1 cellular context compared by ENCODE assay signal in genomic region chr12:6828671-6829531, GRCh38.
A peak's percentile ranks its signal among the peaks of the same experiment; 100 is the strongest.
TF ChIP-seq lines count a peak whose summit lies in the region.

No MANE protein-coding gene starts in this region.

TF ChIP-seq in K562, 482 proteins besides CTCF, POLR2A, EP300 and RAD21 (continued from another document):
- TF ChIP-seq, protein P1, sequence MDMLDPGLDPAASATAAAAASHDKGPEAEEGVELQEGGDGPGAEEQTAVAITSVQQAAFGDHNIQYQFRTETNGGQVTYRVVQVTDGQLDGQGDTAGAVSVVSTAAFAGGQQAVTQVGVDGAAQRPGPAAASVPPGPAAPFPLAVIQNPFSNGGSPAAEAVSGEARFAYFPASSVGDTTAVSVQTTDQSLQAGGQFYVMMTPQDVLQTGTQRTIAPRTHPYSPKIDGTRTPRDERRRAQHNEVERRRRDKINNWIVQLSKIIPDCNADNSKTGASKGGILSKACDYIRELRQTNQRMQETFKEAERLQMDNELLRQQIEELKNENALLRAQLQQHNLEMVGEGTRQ (CRISPR knock-in tag; IDR thresholded peaks at IDR 0.05), result no peak
- TF ChIP-seq BCOR (IDR thresholded peaks at IDR 0.05) (peak; percentile 40; the same call in 1 of the 2 replicates), PHB2 (IDR thresholded peaks at IDR 0.05; ENCODE audit: low read depth) (no peak), WHSC1 (IDR thresholded peaks at IDR 0.05; ENCODE audit: low read length) (no peak), MLLT1 (IDR thresholded peaks at IDR 0.05) (peak in 1 of 2 experiments; percentile 57; a peak in 2 of 4 replicates), RNF2 (IDR thresholded peaks at IDR 0.05) (0 out of 2 replicates have a peak, but pooled peaks have one; percentile 26), SMAD4 (CRISPR knock-in tag; conservative IDR thresholded peaks at IDR 0.05) (peak; percentile 27; the same call in 1 of the 2 replicates), GTF2E2 (tag; IDR thresholded peaks at IDR 0.05) (0 out of 2 replicates have a peak, but pooled peaks have one; percentile 38), PHF21A (IDR thresholded peaks at IDR 0.05; ENCODE audit: borderline replicate concordance, low read depth) (0 out of 2 replicates have a peak, but pooled peaks have one; percentile 22), PTBP1 (IDR thresholded peaks at IDR 0.05; ENCODE audit: low read depth, low read length) (no peak), POU5F1 (IDR thresholded peaks at IDR 0.05; ENCODE audit: borderline replicate concordance, low read depth, low read length, partially characterized antibody) (no peak), NBN (IDR thresholded peaks at IDR 0.05; ENCODE audit: low read depth) (0 out of 2 replicates have a peak, but pooled peaks have one; percentile 17), SRSF7 (optimal IDR thresholded peaks at IDR 0.05; ENCODE audit: low read depth, low read length) (no peak), HNRNPL (IDR thresholded peaks at IDR 0.05; ENCODE audit: low read depth, low read length) (no peak), KAT2B (IDR thresholded peaks at IDR 0.05; ENCODE audit: low read depth, low read length) (no peak), BRD9 (IDR thresholded peaks at IDR 0.05; ENCODE audit: low read depth, partially characterized antibody) (no peak), ZNF197 (CRISPR knock-in tag; IDR thresholded peaks at IDR 0.05; ENCODE audit: low read depth) (no peak), ZNF175 (CRISPR knock-in tag; IDR thresholded peaks at IDR 0.05; ENCODE audit: low read depth) (no peak), MNT (conservative IDR thresholded peaks at IDR 0.05) (peak in 1 of 2 experiments; percentile 26; a peak in 1 of 4 replicates), NONO (IDR thresholded peaks at IDR 0.05; ENCODE audit: low read depth in 2 of 2, low read length in 1 of 2) (peak; percentile 34 to 38; a peak in 1 of 4 replicates), BACH1 (tag; IDR thresholded peaks at IDR 0.05) (no peak), ZNF174 (CRISPR knock-in tag; IDR thresholded peaks at IDR 0.05) (no peak), NRF1 (conservative IDR thresholded peaks at IDR 0.05 in 1 of 2, IDR thresholded peaks at IDR 0.05 in 1 of 2) (peak in 1 of 2 experiments; percentile 49; a peak in 2 of 4 replicates), POLR2AphosphoS5 (IDR thresholded peaks at IDR 0.05; ENCODE audit: control insufficient read depth, insufficient read depth, low read depth, low read length) (peak; percentile 21; the same call in 1 of the 2 replicates), KDM5B (IDR thresholded peaks at IDR 0.05; ENCODE audit: insufficient replicate concordance, low read depth, low read length) (peak; percentile 32), TFAP4 (CRISPR knock-in tag; IDR thresholded peaks at IDR 0.05; ENCODE audit: borderline replicate concordance) (0 out of 2 replicates have a peak, but pooled peaks have one; percentile 26), ZNF224 (CRISPR knock-in tag; IDR thresholded peaks at IDR 0.05) (no peak), OTX1 (CRISPR knock-in tag; IDR thresholded peaks at IDR 0.05) (0 out of 2 replicates have a peak, but pooled peaks have one; percentile 1), HES1 (IDR thresholded peaks at IDR 0.05; ENCODE audit: low read depth) (no peak), CXXC5 (CRISPR knock-in tag; IDR thresholded peaks at IDR 0.05) (peak; percentile 48), ARHGAP35 (IDR thresholded peaks at IDR 0.05; ENCODE audit: partially characterized antibody) (no peak), FOXP1 (CRISPR knock-in tag; IDR thresholded peaks at IDR 0.05) (0 out of 2 replicates have a peak, but pooled peaks have one; percentile 5), CHD1 (IDR thresholded peaks at IDR 0.05; ENCODE audit: low read length) (peak; percentile 37), GABPB1 (CRISPR knock-in tag; IDR thresholded peaks at IDR 0.05) (peak; percentile 44; the same call in 1 of the 2 replicates), YY1 (IDR thresholded peaks at IDR 0.05; ENCODE audit: borderline replicate concordance in 1 of 3, control insufficient read depth in 1 of 3, extremely low read depth in 1 of 3, insufficient read depth in 3 of 3, insufficient read length in 1 of 3, insufficient replicate concordance in 2 of 3, low read depth in 1 of 3, low read length in 2 of 3) (peak in 1 of 3 experiments; percentile 11), TOE1 (IDR thresholded peaks at IDR 0.05; ENCODE audit: borderline replicate concordance) (peak; percentile 81; the same call in 1 of the 2 replicates), TOE1 (CRISPR knock-in tag; IDR thresholded peaks at IDR 0.05; ENCODE audit: borderline replicate concordance, low read depth) (no peak), ATF1 (CRISPR knock-in tag; IDR thresholded peaks at IDR 0.05) (no peak), ATF1 (tag; IDR thresholded peaks at IDR 0.05) (peak; percentile 61; the same call in 1 of the 2 replicates), POLR2B (IDR thresholded peaks at IDR 0.05; ENCODE audit: low read depth, partially characterized antibody) (peak; percentile 53), EGR1 (conservative IDR thresholded peaks at IDR 0.05) (peak; percentile 99)
- TF ChIP-seq, protein P2, sequence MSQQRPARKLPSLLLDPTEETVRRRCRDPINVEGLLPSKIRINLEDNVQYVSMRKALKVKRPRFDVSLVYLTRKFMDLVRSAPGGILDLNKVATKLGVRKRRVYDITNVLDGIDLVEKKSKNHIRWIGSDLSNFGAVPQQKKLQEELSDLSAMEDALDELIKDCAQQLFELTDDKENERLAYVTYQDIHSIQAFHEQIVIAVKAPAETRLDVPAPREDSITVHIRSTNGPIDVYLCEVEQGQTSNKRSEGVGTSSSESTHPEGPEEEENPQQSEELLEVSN (IDR thresholded peaks at IDR 0.05; ENCODE audit: borderline replicate concordance in 1 of 2, extremely low read depth in 1 of 2, insufficient read depth in 1 of 2, insufficient read length in 1 of 2, low read depth in 1 of 2, low read length in 1 of 2, poor library complexity in 1 of 2, severe bottlenecking in 1 of 2), result peak; percentile 20 to 29
- TF ChIP-seq, protein P3, sequence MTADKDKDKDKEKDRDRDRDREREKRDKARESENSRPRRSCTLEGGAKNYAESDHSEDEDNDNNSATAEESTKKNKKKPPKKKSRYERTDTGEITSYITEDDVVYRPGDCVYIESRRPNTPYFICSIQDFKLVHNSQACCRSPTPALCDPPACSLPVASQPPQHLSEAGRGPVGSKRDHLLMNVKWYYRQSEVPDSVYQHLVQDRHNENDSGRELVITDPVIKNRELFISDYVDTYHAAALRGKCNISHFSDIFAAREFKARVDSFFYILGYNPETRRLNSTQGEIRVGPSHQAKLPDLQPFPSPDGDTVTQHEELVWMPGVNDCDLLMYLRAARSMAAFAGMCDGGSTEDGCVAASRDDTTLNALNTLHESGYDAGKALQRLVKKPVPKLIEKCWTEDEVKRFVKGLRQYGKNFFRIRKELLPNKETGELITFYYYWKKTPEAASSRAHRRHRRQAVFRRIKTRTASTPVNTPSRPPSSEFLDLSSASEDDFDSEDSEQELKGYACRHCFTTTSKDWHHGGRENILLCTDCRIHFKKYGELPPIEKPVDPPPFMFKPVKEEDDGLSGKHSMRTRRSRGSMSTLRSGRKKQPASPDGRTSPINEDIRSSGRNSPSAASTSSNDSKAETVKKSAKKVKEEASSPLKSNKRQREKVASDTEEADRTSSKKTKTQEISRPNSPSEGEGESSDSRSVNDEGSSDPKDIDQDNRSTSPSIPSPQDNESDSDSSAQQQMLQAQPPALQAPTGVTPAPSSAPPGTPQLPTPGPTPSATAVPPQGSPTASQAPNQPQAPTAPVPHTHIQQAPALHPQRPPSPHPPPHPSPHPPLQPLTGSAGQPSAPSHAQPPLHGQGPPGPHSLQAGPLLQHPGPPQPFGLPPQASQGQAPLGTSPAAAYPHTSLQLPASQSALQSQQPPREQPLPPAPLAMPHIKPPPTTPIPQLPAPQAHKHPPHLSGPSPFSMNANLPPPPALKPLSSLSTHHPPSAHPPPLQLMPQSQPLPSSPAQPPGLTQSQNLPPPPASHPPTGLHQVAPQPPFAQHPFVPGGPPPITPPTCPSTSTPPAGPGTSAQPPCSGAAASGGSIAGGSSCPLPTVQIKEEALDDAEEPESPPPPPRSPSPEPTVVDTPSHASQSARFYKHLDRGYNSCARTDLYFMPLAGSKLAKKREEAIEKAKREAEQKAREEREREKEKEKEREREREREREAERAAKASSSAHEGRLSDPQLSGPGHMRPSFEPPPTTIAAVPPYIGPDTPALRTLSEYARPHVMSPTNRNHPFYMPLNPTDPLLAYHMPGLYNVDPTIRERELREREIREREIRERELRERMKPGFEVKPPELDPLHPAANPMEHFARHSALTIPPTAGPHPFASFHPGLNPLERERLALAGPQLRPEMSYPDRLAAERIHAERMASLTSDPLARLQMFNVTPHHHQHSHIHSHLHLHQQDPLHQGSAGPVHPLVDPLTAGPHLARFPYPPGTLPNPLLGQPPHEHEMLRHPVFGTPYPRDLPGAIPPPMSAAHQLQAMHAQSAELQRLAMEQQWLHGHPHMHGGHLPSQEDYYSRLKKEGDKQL (CRISPR knock-in tag; IDR thresholded peaks at IDR 0.05; ENCODE audit: borderline replicate concordance), result no peak
- TF ChIP-seq, protein P4, sequence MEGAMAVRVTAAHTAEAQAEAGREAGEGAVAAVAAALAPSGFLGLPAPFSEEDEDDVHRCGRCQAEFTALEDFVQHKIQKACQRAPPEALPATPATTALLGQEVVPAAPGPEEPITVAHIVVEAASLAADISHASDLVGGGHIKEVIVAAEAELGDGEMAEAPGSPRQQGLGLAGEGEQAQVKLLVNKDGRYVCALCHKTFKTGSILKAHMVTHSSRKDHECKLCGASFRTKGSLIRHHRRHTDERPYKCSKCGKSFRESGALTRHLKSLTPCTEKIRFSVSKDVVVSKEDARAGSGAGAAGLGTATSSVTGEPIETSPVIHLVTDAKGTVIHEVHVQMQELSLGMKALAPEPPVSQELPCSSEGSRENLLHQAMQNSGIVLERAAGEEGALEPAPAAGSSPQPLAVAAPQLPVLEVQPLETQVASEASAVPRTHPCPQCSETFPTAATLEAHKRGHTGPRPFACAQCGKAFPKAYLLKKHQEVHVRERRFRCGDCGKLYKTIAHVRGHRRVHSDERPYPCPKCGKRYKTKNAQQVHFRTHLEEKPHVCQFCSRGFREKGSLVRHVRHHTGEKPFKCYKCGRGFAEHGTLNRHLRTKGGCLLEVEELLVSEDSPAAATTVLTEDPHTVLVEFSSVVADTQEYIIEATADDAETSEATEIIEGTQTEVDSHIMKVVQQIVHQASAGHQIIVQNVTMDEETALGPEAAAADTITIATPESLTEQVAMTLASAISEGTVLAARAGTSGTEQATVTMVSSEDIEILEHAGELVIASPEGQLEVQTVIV (CRISPR knock-in tag; IDR thresholded peaks at IDR 0.05; ENCODE audit: borderline replicate concordance), result no peak
- TF ChIP-seq, protein P5, sequence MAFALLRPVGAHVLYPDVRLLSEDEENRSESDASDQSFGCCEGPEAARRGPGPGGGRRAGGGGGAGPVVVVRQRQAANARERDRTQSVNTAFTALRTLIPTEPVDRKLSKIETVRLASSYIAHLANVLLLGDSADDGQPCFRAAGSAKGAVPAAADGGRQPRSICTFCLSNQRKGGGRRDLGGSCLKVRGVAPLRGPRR (CRISPR knock-in tag; IDR thresholded peaks at IDR 0.05), result no peak
TF ChIP-seq in K562: peak in this region for 56.
